In the genomic region with DNA sequence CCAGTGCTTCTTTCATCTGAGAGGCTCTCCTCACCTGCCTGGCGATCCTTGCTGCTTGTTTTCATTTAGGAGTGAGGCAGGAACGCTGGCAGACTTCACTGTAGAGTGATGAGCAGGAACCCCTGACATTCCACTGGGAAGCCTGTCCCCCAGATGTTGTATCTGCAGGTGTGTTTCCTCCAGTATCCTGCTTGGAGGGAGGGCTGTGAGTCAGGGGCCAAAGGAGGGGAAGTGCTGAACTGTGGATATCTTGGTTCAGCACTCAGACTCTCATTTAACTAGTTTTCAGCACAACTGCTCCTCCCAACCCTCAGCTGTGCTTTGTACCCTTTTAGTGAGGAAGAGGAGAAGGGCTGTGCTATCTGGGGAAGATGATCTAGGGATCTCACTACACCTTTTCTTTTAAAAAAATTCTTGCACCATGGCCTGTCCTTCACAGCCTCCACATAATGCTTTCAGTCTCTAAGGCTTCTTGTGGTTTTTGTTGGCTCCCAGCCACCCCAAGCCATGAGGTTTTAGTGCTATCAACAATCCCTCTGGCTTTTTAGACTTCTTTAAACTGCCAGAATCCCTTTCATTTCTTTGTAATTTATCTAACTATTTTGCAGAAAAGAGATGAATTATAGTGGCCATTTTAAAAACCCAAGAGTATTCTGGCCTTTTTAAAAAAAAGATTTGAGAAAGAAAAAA, we compare ENCODE assay signal across 1 cellular context.
TF ChIP-seq lines count a peak whose summit lies in the region.

No MANE protein-coding gene starts in this region.

TF ChIP-seq in K562, 482 proteins besides CTCF, POLR2A, EP300 and RAD21 (continued from another document and continues in another):
- TF ChIP-seq, protein P1, sequence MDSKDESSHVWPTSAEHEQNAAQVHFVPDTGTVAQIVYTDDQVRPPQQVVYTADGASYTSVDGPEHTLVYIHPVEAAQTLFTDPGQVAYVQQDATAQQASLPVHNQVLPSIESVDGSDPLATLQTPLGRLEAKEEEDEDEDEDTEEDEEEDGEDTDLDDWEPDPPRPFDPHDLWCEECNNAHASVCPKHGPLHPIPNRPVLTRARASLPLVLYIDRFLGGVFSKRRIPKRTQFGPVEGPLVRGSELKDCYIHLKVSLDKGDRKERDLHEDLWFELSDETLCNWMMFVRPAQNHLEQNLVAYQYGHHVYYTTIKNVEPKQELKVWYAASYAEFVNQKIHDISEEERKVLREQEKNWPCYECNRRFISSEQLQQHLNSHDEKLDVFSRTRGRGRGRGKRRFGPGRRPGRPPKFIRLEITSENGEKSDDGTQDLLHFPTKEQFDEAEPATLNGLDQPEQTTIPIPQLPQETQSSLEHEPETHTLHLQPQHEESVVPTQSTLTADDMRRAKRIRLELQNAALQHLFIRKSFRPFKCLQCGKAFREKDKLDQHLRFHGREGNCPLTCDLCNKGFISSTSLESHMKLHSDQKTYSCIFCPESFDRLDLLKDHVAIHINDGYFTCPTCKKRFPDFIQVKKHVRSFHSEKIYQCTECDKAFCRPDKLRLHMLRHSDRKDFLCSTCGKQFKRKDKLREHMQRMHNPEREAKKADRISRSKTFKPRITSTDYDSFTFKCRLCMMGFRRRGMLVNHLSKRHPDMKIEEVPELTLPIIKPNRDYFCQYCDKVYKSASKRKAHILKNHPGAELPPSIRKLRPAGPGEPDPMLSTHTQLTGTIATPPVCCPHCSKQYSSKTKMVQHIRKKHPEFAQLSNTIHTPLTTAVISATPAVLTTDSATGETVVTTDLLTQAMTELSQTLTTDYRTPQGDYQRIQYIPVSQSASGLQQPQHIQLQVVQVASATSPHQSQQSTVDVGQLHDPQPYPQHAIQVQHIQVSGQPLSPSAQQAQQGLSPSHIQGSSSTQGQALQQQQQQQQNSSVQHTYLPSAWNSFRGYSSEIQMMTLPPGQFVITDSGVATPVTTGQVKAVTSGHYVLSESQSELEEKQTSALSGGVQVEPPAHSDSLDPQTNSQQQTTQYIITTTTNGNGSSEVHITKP (IDR thresholded peaks at IDR 0.05; ENCODE audit: partially characterized antibody), result no peak
- TF ChIP-seq HDGF (IDR thresholded peaks at IDR 0.05) (no peak), TCF3 (CRISPR knock-in tag; IDR thresholded peaks at IDR 0.05) (no peak), NR2C2 (CRISPR knock-in tag; IDR thresholded peaks at IDR 0.05) (no peak), NR2C2 (tag; IDR thresholded peaks at IDR 0.05) (no peak), YY1 (IDR thresholded peaks at IDR 0.05; ENCODE audit: borderline replicate concordance in 1 of 3, control insufficient read depth in 1 of 3, extremely low read depth in 1 of 3, insufficient read depth in 3 of 3, insufficient read length in 1 of 3, insufficient replicate concordance in 2 of 3, low read depth in 1 of 3, low read length in 2 of 3) (no peak), TGIF2 (CRISPR knock-in tag; IDR thresholded peaks at IDR 0.05) (no peak), HLTF (IDR thresholded peaks at IDR 0.05) (no peak), LARP7 (IDR thresholded peaks at IDR 0.05) (no peak), ZNF3 (CRISPR knock-in tag; IDR thresholded peaks at IDR 0.05) (peak; percentile 54; the same call in 1 of the 2 replicates), RFX5 (IDR thresholded peaks at IDR 0.05; ENCODE audit: low read depth, low read length) (no peak), NBN (IDR thresholded peaks at IDR 0.05; ENCODE audit: low read depth) (no peak), ELF1 (tag; IDR thresholded peaks at IDR 0.05) (no peak), SETDB1 (IDR thresholded peaks at IDR 0.05; ENCODE audit: low read length) (no peak), DEAF1 (CRISPR knock-in tag; IDR thresholded peaks at IDR 0.05) (no peak), RUNX1 (IDR thresholded peaks at IDR 0.05; ENCODE audit: low read depth) (no peak), BRF1 (IDR thresholded peaks at IDR 0.05; ENCODE audit: borderline replicate concordance, extremely low read depth, insufficient read length) (no peak), L3MBTL2 (IDR thresholded peaks at IDR 0.05) (peak; percentile 23; the same call in 1 of the 2 replicates), CTBP1 (IDR thresholded peaks at IDR 0.05; ENCODE audit: borderline replicate concordance) (peak; percentile 47; the same call in 1 of the 2 replicates), CBFA2T2 (conservative IDR thresholded peaks at IDR 0.05) (no peak), ZKSCAN3 (CRISPR knock-in tag; IDR thresholded peaks at IDR 0.05) (no peak), TSHZ1 (CRISPR knock-in tag; IDR thresholded peaks at IDR 0.05) (no peak), MYNN (IDR thresholded peaks at IDR 0.05) (no peak), MYNN (CRISPR knock-in tag; IDR thresholded peaks at IDR 0.05) (no peak), THRAP3 (IDR thresholded peaks at IDR 0.05; ENCODE audit: borderline replicate concordance) (no peak)
- TF ChIP-seq, protein P2, sequence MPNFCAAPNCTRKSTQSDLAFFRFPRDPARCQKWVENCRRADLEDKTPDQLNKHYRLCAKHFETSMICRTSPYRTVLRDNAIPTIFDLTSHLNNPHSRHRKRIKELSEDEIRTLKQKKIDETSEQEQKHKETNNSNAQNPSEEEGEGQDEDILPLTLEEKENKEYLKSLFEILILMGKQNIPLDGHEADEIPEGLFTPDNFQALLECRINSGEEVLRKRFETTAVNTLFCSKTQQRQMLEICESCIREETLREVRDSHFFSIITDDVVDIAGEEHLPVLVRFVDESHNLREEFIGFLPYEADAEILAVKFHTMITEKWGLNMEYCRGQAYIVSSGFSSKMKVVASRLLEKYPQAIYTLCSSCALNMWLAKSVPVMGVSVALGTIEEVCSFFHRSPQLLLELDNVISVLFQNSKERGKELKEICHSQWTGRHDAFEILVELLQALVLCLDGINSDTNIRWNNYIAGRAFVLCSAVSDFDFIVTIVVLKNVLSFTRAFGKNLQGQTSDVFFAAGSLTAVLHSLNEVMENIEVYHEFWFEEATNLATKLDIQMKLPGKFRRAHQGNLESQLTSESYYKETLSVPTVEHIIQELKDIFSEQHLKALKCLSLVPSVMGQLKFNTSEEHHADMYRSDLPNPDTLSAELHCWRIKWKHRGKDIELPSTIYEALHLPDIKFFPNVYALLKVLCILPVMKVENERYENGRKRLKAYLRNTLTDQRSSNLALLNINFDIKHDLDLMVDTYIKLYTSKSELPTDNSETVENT (CRISPR knock-in tag; IDR thresholded peaks at IDR 0.05), result no peak
- TF ChIP-seq, protein P3, sequence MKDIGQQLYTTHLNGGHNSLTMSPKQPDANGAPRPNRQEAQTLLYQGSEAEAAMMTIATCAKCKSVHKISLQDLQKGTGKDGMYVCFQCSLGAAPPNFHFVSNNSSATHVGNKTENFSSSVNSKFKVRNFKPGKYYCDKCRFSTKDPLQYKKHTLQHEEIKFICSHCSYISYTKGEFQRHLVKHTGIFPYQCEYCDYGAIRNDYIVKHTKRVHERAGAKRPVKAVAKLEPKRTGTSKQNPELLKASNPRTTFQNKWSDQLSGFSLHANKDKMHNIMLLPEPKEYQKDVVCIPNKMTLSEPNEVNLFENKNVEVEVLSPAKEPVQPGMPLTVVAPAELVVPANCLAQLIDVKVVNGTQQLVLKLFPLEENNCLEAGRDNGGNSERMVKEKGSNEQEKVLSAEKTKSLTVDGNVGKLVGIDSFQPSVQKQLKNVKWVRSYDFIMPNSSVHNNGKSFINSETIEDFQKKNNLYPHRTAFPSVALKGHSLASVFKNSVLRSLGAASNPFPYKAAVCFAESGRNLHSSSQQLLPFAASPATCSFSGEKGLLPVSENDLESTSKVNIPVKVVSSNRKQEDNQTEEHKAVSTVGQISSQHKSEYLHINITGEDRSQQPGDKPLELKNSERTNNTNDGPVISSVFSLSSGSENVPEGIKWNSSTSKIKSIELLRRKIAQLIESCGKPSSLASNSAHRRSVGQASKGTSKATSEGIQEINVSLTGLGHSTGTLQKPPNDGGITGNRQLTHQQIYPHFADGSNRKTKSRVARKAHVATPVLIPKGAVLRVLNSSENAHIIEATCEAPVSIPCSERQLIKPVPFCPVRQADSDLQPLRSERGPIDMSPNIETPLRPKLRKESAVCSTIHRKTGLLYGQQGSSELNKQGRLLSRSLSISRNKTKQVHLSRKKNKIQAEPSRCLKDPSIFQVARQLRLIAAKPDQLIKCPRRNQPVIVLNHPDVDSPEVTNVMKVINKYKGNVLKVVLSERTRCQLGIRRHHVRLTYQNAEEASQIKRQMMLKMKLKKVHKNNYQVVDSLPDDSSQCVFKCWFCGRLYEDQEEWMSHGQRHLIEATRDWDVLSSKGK (CRISPR knock-in tag; IDR thresholded peaks at IDR 0.05), result no peak
- TF ChIP-seq, protein P4, sequence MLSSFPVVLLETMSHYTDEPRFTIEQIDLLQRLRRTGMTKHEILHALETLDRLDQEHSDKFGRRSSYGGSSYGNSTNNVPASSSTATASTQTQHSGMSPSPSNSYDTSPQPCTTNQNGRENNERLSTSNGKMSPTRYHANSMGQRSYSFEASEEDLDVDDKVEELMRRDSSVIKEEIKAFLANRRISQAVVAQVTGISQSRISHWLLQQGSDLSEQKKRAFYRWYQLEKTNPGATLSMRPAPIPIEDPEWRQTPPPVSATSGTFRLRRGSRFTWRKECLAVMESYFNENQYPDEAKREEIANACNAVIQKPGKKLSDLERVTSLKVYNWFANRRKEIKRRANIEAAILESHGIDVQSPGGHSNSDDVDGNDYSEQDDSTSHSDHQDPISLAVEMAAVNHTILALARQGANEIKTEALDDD (IDR thresholded peaks at IDR 0.05), result peak; percentile 34; the same call in 1 of the 2 replicates
- TF ChIP-seq, protein P5, sequence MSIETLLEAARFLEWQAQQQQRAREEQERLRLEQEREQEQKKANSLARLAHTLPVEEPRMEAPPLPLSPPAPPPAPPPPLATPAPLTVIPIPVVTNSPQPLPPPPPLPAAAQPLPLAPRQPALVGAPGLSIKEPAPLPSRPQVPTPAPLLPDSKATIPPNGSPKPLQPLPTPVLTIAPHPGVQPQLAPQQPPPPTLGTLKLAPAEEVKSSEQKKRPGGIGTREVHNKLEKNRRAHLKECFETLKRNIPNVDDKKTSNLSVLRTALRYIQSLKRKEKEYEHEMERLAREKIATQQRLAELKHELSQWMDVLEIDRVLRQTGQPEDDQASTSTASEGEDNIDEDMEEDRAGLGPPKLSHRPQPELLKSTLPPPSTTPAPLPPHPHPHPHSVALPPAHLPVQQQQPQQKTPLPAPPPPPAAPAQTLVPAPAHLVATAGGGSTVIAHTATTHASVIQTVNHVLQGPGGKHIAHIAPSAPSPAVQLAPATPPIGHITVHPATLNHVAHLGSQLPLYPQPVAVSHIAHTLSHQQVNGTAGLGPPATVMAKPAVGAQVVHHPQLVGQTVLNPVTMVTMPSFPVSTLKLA (conservative IDR thresholded peaks at IDR 0.05), result 0 out of 4 replicates have a peak, but pooled peaks of 1 of the 2 experiments have one; percentile 24
- TF ChIP-seq, protein P6, sequence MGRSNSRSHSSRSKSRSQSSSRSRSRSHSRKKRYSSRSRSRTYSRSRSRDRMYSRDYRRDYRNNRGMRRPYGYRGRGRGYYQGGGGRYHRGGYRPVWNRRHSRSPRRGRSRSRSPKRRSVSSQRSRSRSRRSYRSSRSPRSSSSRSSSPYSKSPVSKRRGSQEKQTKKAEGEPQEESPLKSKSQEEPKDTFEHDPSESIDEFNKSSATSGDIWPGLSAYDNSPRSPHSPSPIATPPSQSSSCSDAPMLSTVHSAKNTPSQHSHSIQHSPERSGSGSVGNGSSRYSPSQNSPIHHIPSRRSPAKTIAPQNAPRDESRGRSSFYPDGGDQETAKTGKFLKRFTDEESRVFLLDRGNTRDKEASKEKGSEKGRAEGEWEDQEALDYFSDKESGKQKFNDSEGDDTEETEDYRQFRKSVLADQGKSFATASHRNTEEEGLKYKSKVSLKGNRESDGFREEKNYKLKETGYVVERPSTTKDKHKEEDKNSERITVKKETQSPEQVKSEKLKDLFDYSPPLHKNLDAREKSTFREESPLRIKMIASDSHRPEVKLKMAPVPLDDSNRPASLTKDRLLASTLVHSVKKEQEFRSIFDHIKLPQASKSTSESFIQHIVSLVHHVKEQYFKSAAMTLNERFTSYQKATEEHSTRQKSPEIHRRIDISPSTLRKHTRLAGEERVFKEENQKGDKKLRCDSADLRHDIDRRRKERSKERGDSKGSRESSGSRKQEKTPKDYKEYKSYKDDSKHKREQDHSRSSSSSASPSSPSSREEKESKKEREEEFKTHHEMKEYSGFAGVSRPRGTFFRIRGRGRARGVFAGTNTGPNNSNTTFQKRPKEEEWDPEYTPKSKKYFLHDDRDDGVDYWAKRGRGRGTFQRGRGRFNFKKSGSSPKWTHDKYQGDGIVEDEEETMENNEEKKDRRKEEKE (IDR thresholded peaks at IDR 0.05; ENCODE audit: borderline replicate concordance in 1 of 2, control insufficient read depth in 1 of 2, low read depth in 2 of 2, low read length in 1 of 2), result no peak
- TF ChIP-seq, protein P7, sequence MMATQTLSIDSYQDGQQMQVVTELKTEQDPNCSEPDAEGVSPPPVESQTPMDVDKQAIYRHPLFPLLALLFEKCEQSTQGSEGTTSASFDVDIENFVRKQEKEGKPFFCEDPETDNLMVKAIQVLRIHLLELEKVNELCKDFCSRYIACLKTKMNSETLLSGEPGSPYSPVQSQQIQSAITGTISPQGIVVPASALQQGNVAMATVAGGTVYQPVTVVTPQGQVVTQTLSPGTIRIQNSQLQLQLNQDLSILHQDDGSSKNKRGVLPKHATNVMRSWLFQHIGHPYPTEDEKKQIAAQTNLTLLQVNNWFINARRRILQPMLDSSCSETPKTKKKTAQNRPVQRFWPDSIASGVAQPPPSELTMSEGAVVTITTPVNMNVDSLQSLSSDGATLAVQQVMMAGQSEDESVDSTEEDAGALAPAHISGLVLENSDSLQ (IDR thresholded peaks at IDR 0.05), result peak; percentile 38; the same call in 1 of the 2 replicates
